Comparison of ENCODE assay signal across 8 cellular contexts in genomic region chr1:31977361-31978131, GRCh38. TPM values are rescaled to one million over a fixed set of nuclear protein-coding genes. Genes with fewer than 3 reads are reported as not detected.
DNase-seq lines count a peak whose midpoint lies in the region; ATAC-seq and FAIRE-seq lines count a peak whose summit lies in the region.

No MANE protein-coding gene starts in this region.

- no peak overlapping the region for H3K4me3 ChIP-seq in CD4-positive, CD25-positive, alpha-beta regulatory T cell (ENCODE audit: low read depth, low read length)

- no peak overlapping the region for H3K4me3 Mint-ChIP-seq in CD4-positive, CD25-positive, alpha-beta regulatory T cell
- H3K4me3 Mint-ChIP-seq in activated T-helper 17 cell treated with anti-CD3 and anti-CD28 coated beads, Interleukin-2, amount 50 U/mL, for 72 hours, result no peak overlapping the region

- no peak for FAIRE-seq in HTR-8/SVneo (lab: Jason Lieb, UNC)

- no peaks in the 10 kb centered on the region for H3K27me3 ChIP-seq in CD4-positive, CD25-positive, alpha-beta regulatory T cell (ENCODE audit: control insufficient read depth, insufficient read depth, low read length)

- no peak overlapping the region for H3K27ac ChIP-seq in CD4-positive, CD25-positive, alpha-beta regulatory T cell (ENCODE audit: insufficient read depth, low read length, poor library complexity, severe bottlenecking)

- no peaks in the 10 kb centered on the region for H3K9me3 ChIP-seq in CD4-positive, CD25-positive, alpha-beta regulatory T cell (ENCODE audit: control insufficient read depth in 2 of 2, low read length in 2 of 2)

- no peak for ATAC-seq in CD4-positive, CD25-positive, alpha-beta regulatory T cell (ENCODE audit: low read depth in 2 of 2)
- no peak for ATAC-seq in activated T-helper 17 cell treated with anti-CD3 and anti-CD28 coated beads, Interleukin-2, amount 50 U/mL, for 72 hours (replicated peaks)
- ATAC-seq in GM21381 (IDR thresholded peaks at IDR 0.05; ENCODE audit: unreplicated experiment) (no peak), HG03342 (IDR thresholded peaks at IDR 0.05; ENCODE audit: unreplicated experiment) (no peak)

- H3K36me3 ChIP-seq in CD4-positive, CD25-positive, alpha-beta regulatory T cell (ENCODE audit: control insufficient read depth, insufficient read depth, low read length), result no peaks in the 10 kb centered on the region

- peaks cover 17% of the 10 kb centered on the region for H3K4me1 ChIP-seq in CD4-positive, CD25-positive, alpha-beta regulatory T cell (ENCODE audit: control insufficient read depth, insufficient read depth, low read length, poor library complexity, severe bottlenecking)

- peak overlapping the region; percentile 43 to 57 (median 53) for H3K27ac Mint-ChIP-seq in CD4-positive, CD25-positive, alpha-beta regulatory T cell
- H3K27ac Mint-ChIP-seq in activated T-helper 17 cell treated with anti-CD3 and anti-CD28 coated beads, Interleukin-2, amount 50 U/mL, for 72 hours, result peak overlapping the region; percentile 38

- peaks cover 9 to 32% (median 20%) of the 10 kb centered on the region in 4 donors for H3K4me1 Mint-ChIP-seq in CD4-positive, CD25-positive, alpha-beta regulatory T cell
- H3K4me1 Mint-ChIP-seq in activated T-helper 17 cell treated with anti-CD3 and anti-CD28 coated beads, Interleukin-2, amount 50 U/mL, for 72 hours, result peaks cover 20% of the 10 kb centered on the region

- no peak for DNase-seq in CD4-positive, CD25-positive, alpha-beta regulatory T cell
- DNase-seq in HTR-8/SVneo (ENCODE audit: insufficient read length, low spot score) (peak; percentile 33), iPS-NIHi7 (ENCODE audit: extremely low spot score) (peak; percentile 89)
- no peak for DNase-seq in activated naive CD4-positive, alpha-beta T cell treated with Interleukin-2 at 50 U/mL for 16 hours
- DNase-seq in stimulated activated naive CD4-positive, alpha-beta T cell (lab: John Stamatoyannopoulos, UW), result no peak

- no peaks in the 10 kb centered on the region for H3K9me3 Mint-ChIP-seq in CD4-positive, CD25-positive, alpha-beta regulatory T cell
- H3K9me3 Mint-ChIP-seq in activated T-helper 17 cell treated with anti-CD3 and anti-CD28 coated beads, Interleukin-2, amount 50 U/mL, for 72 hours, result no peaks in the 10 kb centered on the region

- H3K36me3 Mint-ChIP-seq in CD4-positive, CD25-positive, alpha-beta regulatory T cell, result no peaks in the 10 kb centered on the region
- H3K36me3 Mint-ChIP-seq in activated T-helper 17 cell treated with anti-CD3 and anti-CD28 coated beads, Interleukin-2, amount 50 U/mL, for 72 hours (ENCODE audit: low read depth), result no peaks in the 10 kb centered on the region

- peaks cover 4% of the 10 kb centered on the region for H3K27me3 Mint-ChIP-seq in CD4-positive, CD25-positive, alpha-beta regulatory T cell
- H3K27me3 Mint-ChIP-seq in activated T-helper 17 cell treated with anti-CD3 and anti-CD28 coated beads, Interleukin-2, amount 50 U/mL, for 72 hours, result no peaks in the 10 kb centered on the region

RNA-seq across cellular contexts. Expression of gene KHDRBS1, which starts 36.1 kb away (rescaled TPM):
- total RNA-seq in CD4-positive, CD25-positive, alpha-beta regulatory T cell, result 100 TPM
- polyA plus RNA-seq in CD4-positive, CD25-positive, alpha-beta regulatory T cell, result 100 to 1,000 TPM in 1 of 4 donors, 10 to 100 TPM in 3; 97.1 to 117 (median 99.4) TPM
- total RNA-seq in activated T-helper 17 cell treated with anti-CD3 and anti-CD28 coated beads, Interleukin-2, amount 50 U/mL, for 72 hours, result 100 to 1,000 TPM; 140 to 177 TPM

RNA-seq across cellular contexts. Expression of gene PTP4A2, which starts 39.4 kb away (rescaled TPM):
- total RNA-seq in CD4-positive, CD25-positive, alpha-beta regulatory T cell, result 364 TPM
- 100 to 1,000 TPM; 288 to 597 (median 387) TPM for polyA plus RNA-seq in CD4-positive, CD25-positive, alpha-beta regulatory T cell
- 100 to 1,000 TPM; 285 to 351 TPM for total RNA-seq in activated T-helper 17 cell treated with anti-CD3 and anti-CD28 coated beads, Interleukin-2, amount 50 U/mL, for 72 hours

Comparison
In these comparisons a context has a peak if more than half of its experiments do, and no peak if none do; other contexts are left out.
1. DNase-seq: peak in HTR-8/SVneo (single experiment) and iPS-NIHi7 (single experiment); none in CD4-positive, CD25-positive, alpha-beta regulatory T cell (0 of 3), activated naive CD4-positive, alpha-beta T cell treated with Interleukin-2 at 50 U/mL for 16 hours (single experiment) and stimulated activated naive CD4-positive, alpha-beta T cell (0 of 6).